25 cellular contexts compared by ENCODE assay signal in the genomic region with DNA sequence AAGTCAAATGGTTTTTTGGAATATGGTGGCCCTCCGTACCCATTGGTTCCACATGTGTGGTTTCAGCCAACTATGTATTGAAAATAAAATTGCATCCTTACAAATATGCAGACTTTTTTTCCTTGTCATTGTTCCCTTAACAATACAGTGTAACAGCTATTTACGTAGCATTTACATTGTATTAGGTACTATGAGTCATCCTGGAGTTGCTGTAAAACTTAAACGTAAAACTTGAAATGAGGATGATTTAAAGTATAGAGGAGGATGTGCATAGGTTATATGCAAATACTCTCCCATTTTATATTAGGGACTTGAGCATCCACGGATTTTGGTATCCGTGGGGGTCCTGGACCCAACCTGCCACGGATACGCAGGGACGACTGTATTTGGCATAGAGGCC. TPM values are rescaled to one million over a fixed set of nuclear protein-coding genes. Genes with fewer than 3 reads are reported as not detected.
"Had no signal": no experiment of that assay in that cellular context is flagged by ENCODE, and none has a peak within 500 bp of the region (broad histone marks: within the 10 kb centered on the region; RNA-seq: fewer than 3 reads in every experiment).

No MANE protein-coding gene starts in this region.

- H3K9me3 ChIP-seq: MG63, SK-N-SH had no signal

- FAIRE-seq: HepG2 had no signal

- H3K4me2 ChIP-seq: SK-N-SH had no signal

- H3K27me3 ChIP-seq: MG63 had no signal

- ATAC-seq: HepG2, Panc1 had no signal

- H3K27ac ChIP-seq: RWPE1 had no signal

- DNase-seq: IMR-90, Karpas-422, KG1, MG63, NCI-H1092, NCI-H1105 treated with DMSO at 0.1 percent for 48 hours, NCI-H1436, NCI-H187, NCI-H2029, NCI-H2081 treated with DMSO at 0.1 percent for 48 hours, NCI-H2171, NCI-H226, NCI-H446, NCI-H510A, NCI-H524 treated with DMSO at 0.1 percent for 48 hours, NCI-H69, NCI-H774, SHP77, SK-N-SH, SW 1271 had no signal

- H3K9ac ChIP-seq: SK-N-SH had no signal

- H3K4me3 ChIP-seq: MG63 had no signal

RNA-seq across cellular contexts. Expression of a gene that starts 43.2 kb away (rescaled TPM):
- total RNA-seq: HepG2, HT1080, IMR-90, SK-MEL-5 had no signal
- polyA plus RNA-seq: HepG2, IMR-90, SK-N-SH had no signal
